In genomic region chr1:207181838-207182237, GRCh38 we compare ENCODE assay signal across 10 cellular contexts.
DNase-seq lines count a peak whose midpoint lies in the region; ATAC-seq and TF ChIP-seq lines count a peak whose summit lies in the region.
"Had no signal": no experiment of that assay in that cellular context is flagged by ENCODE, and none has a peak within 500 bp of the region (broad histone marks: within the 10 kb centered on the region; RNA-seq: fewer than 3 reads in every experiment).

No MANE protein-coding gene starts in this region.

- intact Hi-C loops in natural killer cell (cut with micrococcal nuclease), result loop anchor here (2.0 kb wide), 1 partner anchor 223 kb away; no protein-coding TSS in a partner anchor

- in situ Hi-C loops in SK-MEL-5 (cut with HindIII; ENCODE audit: low pct_unique_long_range_greater_than_20kb, low sequenced_read_pairs), result no loop called here
- in situ Hi-C loops in GM13976 (cut with MboI; ENCODE audit: low sequenced_read_pairs, unreplicated experiment), result no loop called here

- no peaks in the 10 kb centered on the region for H3K4me1 Mint-ChIP-seq in natural killer cell
- H3K4me1 Mint-ChIP-seq in natural killer cell treated with Interleukin-12 subunit alpha and Interleukin-12 subunit beta and Interleukin-15 and Interleukin-18, amount 100 ng/mL, for 72 hours (ENCODE audit: low read depth in 2 of 2), result no peaks in the 10 kb centered on the region

- TF ChIP-seq CTCF in natural killer cell (IDR thresholded peaks at IDR 0.05) (peak; percentile 16), fibroblast of villous mesenchyme (IDR thresholded peaks at IDR 0.05; ENCODE audit: insufficient read depth, low read depth, low read length) (peak; percentile 27), GM13976 (IDR thresholded peaks at IDR 0.05; ENCODE audit: borderline replicate concordance, control extremely low read depth, extremely low read depth, insufficient read depth, missing control alignments) (no peak)

- H3K27me3 Mint-ChIP-seq in natural killer cell (ENCODE audit: low read depth in 2 of 2), result peaks cover 23 to 75% of the 10 kb centered on the region in 2 donors
- H3K27me3 Mint-ChIP-seq in natural killer cell treated with Interleukin-12 subunit alpha and Interleukin-12 subunit beta and Interleukin-15 and Interleukin-18, amount 100 ng/mL, for 72 hours, result peaks cover 27 to 59% of the 10 kb centered on the region in 2 donors

- no peaks in the 10 kb centered on the region for H3K36me3 Mint-ChIP-seq in natural killer cell
- H3K36me3 Mint-ChIP-seq in natural killer cell treated with Interleukin-12 subunit alpha and Interleukin-12 subunit beta and Interleukin-15 and Interleukin-18, amount 100 ng/mL, for 72 hours, result no peaks in the 10 kb centered on the region

- DNase-seq in natural killer cell (no peak), SK-MEL-5 (ENCODE audit: low read depth, low spot score) (peak; percentile 24), fibroblast of villous mesenchyme (ENCODE audit: low read depth) (peak; percentile 20), LoVo (ENCODE audit: low spot score) (no peak), GM19240 (ENCODE audit: insufficient read length, low spot score) (no peak), GM13976 (ENCODE audit: low spot score) (no peak), cerebellar cortex (ENCODE audit: low spot score) (no peak)
- DNase-seq in natural killer cell treated with Interleukin-12 subunit alpha and Interleukin-12 subunit beta and Interleukin-15 and Interleukin-18, amount 100 ng/mL, for 72 hours (ENCODE audit: low spot score), result no peak
- DNase-seq: thyroid gland had no signal

- no peak for ATAC-seq in natural killer cell
- no peak for ATAC-seq in natural killer cell treated with Interleukin-12 subunit alpha and Interleukin-12 subunit beta and Interleukin-15 and Interleukin-18, amount 100 ng/mL, for 72 hours

- no peak overlapping the region for H3K4me3 Mint-ChIP-seq in natural killer cell
- no peak overlapping the region for H3K4me3 Mint-ChIP-seq in natural killer cell treated with Interleukin-12 subunit alpha and Interleukin-12 subunit beta and Interleukin-15 and Interleukin-18, amount 100 ng/mL, for 72 hours

- no peak overlapping the region for H3K4me3 ChIP-seq in fibroblast of villous mesenchyme (ENCODE audit: low read depth, low read length)
- H3K4me3 ChIP-seq: prostate gland, thyroid gland had no signal

- H3K9me3 Mint-ChIP-seq in natural killer cell, result no peaks in the 10 kb centered on the region
- no peaks in the 10 kb centered on the region for H3K9me3 Mint-ChIP-seq in natural killer cell treated with Interleukin-12 subunit alpha and Interleukin-12 subunit beta and Interleukin-15 and Interleukin-18, amount 100 ng/mL, for 72 hours

- no peak overlapping the region for H3K27ac Mint-ChIP-seq in natural killer cell
- no peak overlapping the region for H3K27ac Mint-ChIP-seq in natural killer cell treated with Interleukin-12 subunit alpha and Interleukin-12 subunit beta and Interleukin-15 and Interleukin-18, amount 100 ng/mL, for 72 hours

Comparison
In these comparisons a context has a peak if more than half of its experiments do, and no peak if none do; other contexts are left out.
1. DNase-seq: peak in SK-MEL-5 (single experiment) and fibroblast of villous mesenchyme (single experiment); none in natural killer cell (single experiment), natural killer cell treated with Interleukin-12 subunit alpha and Interleukin-12 subunit beta and Interleukin-15 and Interleukin-18, amount 100 ng/mL, for 72 hours (single experiment), LoVo (single experiment), GM19240 (single experiment), GM13976 (single experiment) and cerebellar cortex (single experiment).